In the genomic region with DNA sequence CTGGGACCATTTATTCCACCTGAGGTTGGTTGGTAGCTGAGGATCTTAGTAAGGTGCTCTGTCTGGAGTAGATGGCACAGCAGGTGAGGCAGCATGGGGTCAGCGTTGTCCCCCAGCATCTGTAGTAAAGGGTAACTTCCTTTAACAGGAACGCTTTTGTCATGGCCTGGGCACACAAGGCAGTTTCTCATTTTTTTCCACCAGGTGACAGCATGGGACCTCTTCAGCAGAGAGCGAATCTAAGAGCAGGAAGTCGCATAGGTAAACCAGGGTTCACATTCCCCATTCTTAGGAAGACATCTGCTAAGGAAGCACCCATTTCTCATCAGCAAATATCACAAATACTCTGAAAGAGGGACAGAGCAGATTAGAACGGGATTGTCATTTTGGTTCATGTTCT, we compare ENCODE assay signal across 11 cellular contexts. TPM values are rescaled to one million over a fixed set of nuclear protein-coding genes. Genes with fewer than 3 reads are reported as not detected.
DNase-seq lines count a peak whose midpoint lies in the region; ATAC-seq, FAIRE-seq and TF ChIP-seq lines count a peak whose summit lies in the region.
"Had no signal": no experiment of that assay in that cellular context is flagged by ENCODE, and none has a peak within 500 bp of the region (broad histone marks: within the 10 kb centered on the region; RNA-seq: fewer than 3 reads in every experiment).

No MANE protein-coding gene starts in this region.

- H3K4me3 Mint-ChIP-seq in HFFc6, result no peak overlapping the region

- intact Hi-C loops in GM12878 (cut with micrococcal nuclease; ENCODE audit: unreplicated experiment), result no loop called here
- intact Hi-C loops in left ventricle myocardium superior (cut with micrococcal nuclease), result no loop called here
- intact Hi-C loops in heart right ventricle (cut with DNase I), result no loop called here
- intact Hi-C loops in gastrocnemius medialis (cut with DNase I; ENCODE audit: low total_unique reads), result no loop called here

- H3K27ac ChIP-seq in GM12878 (ENCODE audit: control insufficient read depth, insufficient read depth) (no peak overlapping the region), neural cell (ENCODE audit: low read length) (no peak overlapping the region), heart right ventricle (no peak overlapping the region), gastrocnemius medialis (no peak overlapping the region)
- H3K27ac ChIP-seq: A549, cardiac muscle cell had no signal

- FAIRE-seq in GM12878 (lab: Jason Lieb, UNC), result no peak
- FAIRE-seq: A549 had no signal

- no peak overlapping the region for H3K4me3 ChIP-seq in GM12878
- no peak overlapping the region for H3K4me3 ChIP-seq in neural cell (ENCODE audit: low read length)
- H3K4me3 ChIP-seq in heart right ventricle, result no peak overlapping the region
- H3K4me3 ChIP-seq in gastrocnemius medialis, result no peak overlapping the region
- H3K4me3 ChIP-seq: A549, cardiac muscle cell had no signal

- H3K9ac ChIP-seq in GM12878 (ENCODE audit: control insufficient read depth, insufficient read depth, low read length) (no peak overlapping the region), neural cell (ENCODE audit: low read length) (no peak overlapping the region)

- H3K9me3 ChIP-seq in GM12878 (replicated peaks; ENCODE audit: control insufficient read depth, insufficient read depth, low read length), result no peaks in the 10 kb centered on the region
- H3K9me3 ChIP-seq in neural cell (ENCODE audit: low read length), result no peaks in the 10 kb centered on the region
- no peaks in the 10 kb centered on the region for H3K9me3 ChIP-seq in heart right ventricle
- H3K9me3 ChIP-seq in gastrocnemius medialis, result no peaks in the 10 kb centered on the region
- H3K9me3 ChIP-seq: A549 had no signal

- BruUV-seq in GM12878 (replicated peaks; lab: Mats Ljungman, UMichigan), result no TSS peak

- H3F3A ChIP-seq in neural cell (ENCODE audit: insufficient read depth, low read length, poor library complexity, severe bottlenecking), result no peaks in the 10 kb centered on the region

- no peaks in the 10 kb centered on the region for H3K27me3 Mint-ChIP-seq in HFFc6 (ENCODE audit: insufficient read depth)

- no peak for TF ChIP-seq POLR2A in GM12878 (IDR thresholded peaks at IDR 0.05; ENCODE audit: low read depth, low read length)
- TF ChIP-seq POLR2A in gastrocnemius medialis (IDR thresholded peaks at IDR 0.05), result no peak

- 86% methylated on average over 5 of the region's 5 CpGs for WGBS in GM12878 (ENCODE audit: insufficient coverage, insufficient replicate concordance, low lambda C conversion rate, missing lambda C conversion rate)
- WGBS in heart right ventricle, 2 donors, result 92 to 95% methylated on average over 5 of the region's 5 CpGs

- SMC1A ChIA-PET in GM12878 (lab: Charles Lee; ENCODE audit: uncharacterized antibody, unreplicated experiment), result interaction anchor here (1.3 kb wide), 1 partner anchor 126 kb away, joined by 4 read pairs; no protein-coding TSS in a partner anchor

- POLR2A ChIA-PET in GM12878 (lab: Charles Lee), result no interaction called here

- H3K27ac Mint-ChIP-seq in HFFc6, result peak overlapping the region; percentile 81

- H4K20me1 ChIP-seq in GM12878 (ENCODE audit: control insufficient read depth, insufficient read depth) (no peaks in the 10 kb centered on the region), neural cell (ENCODE audit: insufficient read depth) (no peaks in the 10 kb centered on the region)

- peaks cover 12% of the 10 kb centered on the region for H3K36me3 Mint-ChIP-seq in HFFc6 (ENCODE audit: low read depth)

- H3K27me3 ChIP-seq in GM12878 (replicated peaks in 1 of 2; ENCODE audit: control insufficient read depth in 2 of 2, insufficient read depth in 2 of 2, low read length in 1 of 2) (no peaks in the 10 kb centered on the region), neural cell (ENCODE audit: insufficient read depth, low read depth, low read length) (no peaks in the 10 kb centered on the region), heart right ventricle (no peaks in the 10 kb centered on the region), gastrocnemius medialis (no peaks in the 10 kb centered on the region)
- H3K27me3 ChIP-seq: cardiac muscle cell had no signal

- no peak for TF ChIP-seq EP300 in GM12878 (IDR thresholded peaks at IDR 0.05; ENCODE audit: borderline replicate concordance in 1 of 2, control insufficient read depth in 1 of 2, low read depth in 2 of 2, low read length in 2 of 2)
- no peak for TF ChIP-seq EP300 in neural cell (conservative IDR thresholded peaks at IDR 0.05; ENCODE audit: poor library complexity, severe bottlenecking)

- H3K9me2 ChIP-seq in neural cell (ENCODE audit: insufficient read depth, low read length), result no peaks in the 10 kb centered on the region

- TF ChIP-seq CTCF in HFFc6 (IDR thresholded peaks at IDR 0.05) (peak; percentile 28; the same call in 1 of the 2 replicates), GM12878 (IDR thresholded peaks at IDR 0.05 in 2 of 3, conservative IDR thresholded peaks at IDR 0.05 in 1 of 3; ENCODE audit: control insufficient read depth in 2 of 3, extremely low read depth in 1 of 3, insufficient read depth in 1 of 3, low read depth in 3 of 3, low read length in 3 of 3) (peak in 2 of 3 experiments; percentile 2 to 12; a peak in 2 of 6 replicates), neural cell (IDR thresholded peaks at IDR 0.05; ENCODE audit: poor library complexity, severe bottlenecking) (no peak), heart right ventricle (IDR thresholded peaks at IDR 0.05) (no peak), gastrocnemius medialis (IDR thresholded peaks at IDR 0.05 in 4 of 5, conservative IDR thresholded peaks at IDR 0.05 in 1 of 5) (no peak)

- ATAC-seq in GM12878 (no peak), left ventricle myocardium superior (no peak), heart right ventricle (no peak), gastrocnemius medialis (no peak)
- ATAC-seq: A549 had no signal

- RAD21 ChIA-PET in GM12878 (lab: Charles Lee; ENCODE audit: unreplicated experiment), result no interaction called here

- peaks cover 47% of the 10 kb centered on the region for H3K4me1 Mint-ChIP-seq in HFFc6 (ENCODE audit: low read depth)

- CTCF ChIA-PET in GM12878 (lab: Yijun Ruan, JAX), result interaction anchor here (7.2 kb wide), 1 partner anchor 128 kb away, joined by 96 read pairs; no protein-coding TSS in a partner anchor

- H3K9me3 Mint-ChIP-seq in HFFc6, result no peaks in the 10 kb centered on the region

- H3K79me2 ChIP-seq in GM12878 (ENCODE audit: control insufficient read depth, insufficient read depth, low read length) (no peaks in the 10 kb centered on the region), neural cell (replicated peaks; ENCODE audit: insufficient read depth, low read length) (no peaks in the 10 kb centered on the region)

- peaks cover 6% of the 10 kb centered on the region for H3K4me1 ChIP-seq in GM12878 (ENCODE audit: control insufficient read depth, insufficient read depth, low read length)
- H3K4me1 ChIP-seq in heart right ventricle, result peaks cover 0 to 9% (median 4%) of the 10 kb centered on the region in 9 donors
- no peaks in the 10 kb centered on the region for H3K4me1 ChIP-seq in gastrocnemius medialis
- H3K4me1 ChIP-seq: A549 had no signal

- TF ChIP-seq RAD21 in GM12878 (IDR thresholded peaks at IDR 0.05; ENCODE audit: insufficient read depth, low read depth, low read length) (peak; percentile 22; the same call in 1 of the 2 replicates), neural cell (conservative IDR thresholded peaks at IDR 0.05) (peak; percentile 41)

- H2AFZ ChIP-seq in GM12878 (ENCODE audit: control insufficient read depth, low read depth, low read length) (no peak overlapping the region), neural cell (ENCODE audit: low read depth, low read length) (no peak overlapping the region)

- in situ Hi-C loops in GM12878 (cut with MboI) (loop anchor here (5.0 kb wide), 1 partner anchor 127 kb away; no protein-coding TSS in a partner anchor), gastrocnemius medialis (cut with MboI; ENCODE audit: low sequenced_read_pairs in 4 of 4) (no loop called here)

- DNase-seq in DMS79 treated with DMSO at 0.1 percent for 48 hours (lab: John Stamatoyannopoulos, UW) (peak; percentile 19), DMS79 (lab: John Stamatoyannopoulos, UW) (no peak), HFFc6 (no peak), GM12878 (ENCODE audit: low read depth, low spot score) (no peak), left ventricle myocardium superior (no peak), heart right ventricle (no peak), gastrocnemius medialis (no peak)
- DNase-seq: mammary epithelial cell had no signal

- no peak overlapping the region for H3K4me2 ChIP-seq in GM12878 (ENCODE audit: control insufficient read depth, insufficient read depth)
- H3K4me2 ChIP-seq in neural cell (ENCODE audit: low read length), result no peak overlapping the region
- H3K4me2 ChIP-seq: A549 had no signal

- H3K36me3 ChIP-seq in GM12878 (ENCODE audit: control insufficient read depth in 2 of 2, insufficient read depth in 2 of 2, low read length in 1 of 2) (peaks cover 3 to 10% of the 10 kb centered on the region in 2 experiments), neural cell (ENCODE audit: insufficient read depth, low read length) (no peaks in the 10 kb centered on the region), heart right ventricle (peaks cover 0 to 83% (median 25%) of the 10 kb centered on the region in 9 donors), gastrocnemius medialis (peaks cover 0 to 48% of the 10 kb centered on the region in 2 donors)

RNA-seq across cellular contexts. Expression of a gene that starts 56.5 kb away (rescaled TPM):
- total RNA-seq in HFFc6 (2021; fragmentation: NEBNext Ultra II Directional; extraction: Animal tissue kit (Norgen Biotek cat#: 25700)), result 10 to 100 TPM; 44.9 to 51.2 (median 48.5) TPM
- total RNA-seq in GM12878 (2013; cell fraction: nucleolus; rRNA removed), result 50.0 and 61.3 TPM in 2 replicates
- total RNA-seq in GM12878 (2014; rRNA removed) (10.1 and 10.3 TPM in 2 replicates), GM12878 (2014; rRNA removed; fragmentation: Illumina TruSeq; extraction: Trizol) (9.9 and 10.0 TPM in 2 replicates), GM12878 (2021) (14.9 and 16.6 TPM in 2 replicates), left ventricle myocardium superior (21.1 TPM), heart right ventricle (10 to 100 TPM; 19.9 to 35.6 (median 24.2) TPM), gastrocnemius medialis (10 to 100 TPM; 13.5 to 20.7 (median 17.5) TPM)
- polyA plus RNA-seq in GM12878 (2011; ENCODE audit: low read depth), result 10.6 TPM
- polyA plus RNA-seq in GM12878 (2011; rRNA removed) (21.4 and 23.2 TPM in 2 replicates), GM12878 (2014; fragmentation: Illumina TruSeq; extraction: Trizol) (13.2 and 14.0 TPM in 2 replicates), GM12878 (2014; fragmentation: Nextera tagmentation; extraction: Ambion mirVana) (1 to 10 TPM; 2.7 to 2.9 TPM), GM12878 (2014; rRNA removed) (10.0 and 11.2 TPM in 2 replicates), GM12878 (2016; fragmentation: Nextera tagmentation; extraction: Ambion mirVana) (10 to 100 TPM in 1 of 2 experiments, 1 to 10 TPM in 1; 6.3 to 10.9 TPM), neural cell (21.5 and 28.6 TPM in 2 replicates), heart right ventricle (10 to 100 TPM in 1 of 2 donors, 1 to 10 TPM in 1; 6.7 to 12.2 TPM)
- 11.0 and 12.5 TPM in 2 replicates for polyA plus RNA-seq in GM12878 (2011; cell fraction: cytosol; rRNA removed)
- polyA plus RNA-seq in GM12878 (2011; cell fraction: nucleus; rRNA removed), result 19.9 and 23.2 TPM in 2 replicates
- 14.5 and 22.9 TPM in 2 replicates for polyA plus RNA-seq in GM12878 (2012)
- 22.1 and 23.7 TPM in 2 replicates for polyA minus RNA-seq in GM12878 (2011; rRNA and poly(A)+ RNA removed)
- 7.4 and 18.3 TPM in 2 replicates for polyA minus RNA-seq in GM12878 (2011; cell fraction: cytosol; rRNA and poly(A)+ RNA removed)
- 10.5 and 20.3 TPM in 2 replicates for polyA minus RNA-seq in GM12878 (2011; cell fraction: nucleus; rRNA and poly(A)+ RNA removed)
- 44.9 and 50.6 TPM in 2 replicates for polyA minus RNA-seq in neural cell

Comparison
In these comparisons a context has a peak if more than half of its experiments do, and no peak if none do; other contexts are left out.
1. CTCF ChIP-seq: peak in HFFc6 (single experiment) and GM12878 (2 of 3); none in neural cell (single experiment), heart right ventricle (0 of 9) and gastrocnemius medialis (0 of 5).